17 cellular contexts compared by ENCODE assay signal in the genomic region with DNA sequence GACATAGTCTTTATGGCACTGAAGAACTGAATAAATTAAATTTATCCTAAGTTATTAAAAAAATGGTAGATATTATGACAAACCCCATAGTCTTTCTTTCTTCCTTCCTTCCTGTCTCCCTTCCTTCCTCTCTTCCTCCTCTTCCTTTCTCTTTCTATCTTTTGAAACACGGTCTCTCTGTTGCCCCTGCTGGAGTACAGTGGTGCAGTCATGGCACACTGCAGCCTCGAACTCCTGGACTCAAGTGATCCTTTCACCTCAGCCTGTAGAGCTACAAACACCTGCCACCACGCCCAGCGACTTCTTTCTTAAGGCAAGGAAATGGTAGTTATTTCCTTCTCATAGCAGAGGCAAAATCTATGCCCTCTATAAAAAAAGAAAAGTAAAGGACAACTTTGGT.
DNase-seq lines count a peak whose midpoint lies in the region; ATAC-seq and TF ChIP-seq lines count a peak whose summit lies in the region.
"Had no signal": no experiment of that assay in that cellular context is flagged by ENCODE, and none has a peak within 500 bp of the region (broad histone marks: within the 10 kb centered on the region; RNA-seq: fewer than 3 reads in every experiment).

No MANE protein-coding gene starts in this region.

- no peak overlapping the region for H3K4me3 Mint-ChIP-seq in WTC11

- no peak overlapping the region for H3K18ac ChIP-seq in neuronal stem cell (ENCODE audit: low read length)

- H3K27me3 ChIP-seq in neuronal stem cell (ENCODE audit: control insufficient read depth in 3 of 3, insufficient read depth in 3 of 3, low read depth in 1 of 3, low read length in 3 of 3): no peaks in the 10 kb centered on the region

- H4K91ac ChIP-seq in neuronal stem cell (ENCODE audit: low read depth, low read length, poor library complexity): no peak overlapping the region

- H3K9ac ChIP-seq in neuronal stem cell (ENCODE audit: low read depth, low read length, poor library complexity): no peak overlapping the region

- no peak overlapping the region for H2BK12ac ChIP-seq in neuronal stem cell (ENCODE audit: low read length)

- H2AK5ac ChIP-seq in neuronal stem cell (ENCODE audit: low read depth, low read length): no peak overlapping the region

- no peak overlapping the region for H3K4ac ChIP-seq in neuronal stem cell (ENCODE audit: low read length)

- no peaks in the 10 kb centered on the region for H3K27me3 Mint-ChIP-seq in WTC11 (ENCODE audit: low read depth)
- H3K27me3 Mint-ChIP-seq: CD4-positive, CD25-positive, alpha-beta regulatory T cell had no signal

- no peak overlapping the region for H3K4me2 ChIP-seq in neuronal stem cell (ENCODE audit: insufficient read depth, low read length, poor library complexity, severe bottlenecking)

- no peak overlapping the region for H2BK5ac ChIP-seq in neuronal stem cell (ENCODE audit: low read length)

- H3K36me3 ChIP-seq in neuronal stem cell (replicated peaks in 1 of 2; ENCODE audit: control insufficient read depth in 2 of 2, insufficient read depth in 2 of 2, low read length in 2 of 2): no peaks in the 10 kb centered on the region

- no peak overlapping the region for H4K8ac ChIP-seq in neuronal stem cell (ENCODE audit: low read depth, low read length)

- peaks cover 31% of the 10 kb centered on the region for H3K4me1 Mint-ChIP-seq in WTC11
- H3K4me1 Mint-ChIP-seq: CD4-positive, CD25-positive, alpha-beta regulatory T cell had no signal

- ATAC-seq in WTC11 (peak; percentile 61), GM21360 (IDR thresholded peaks at IDR 0.05; ENCODE audit: unreplicated experiment) (no peak)

- H3K14ac ChIP-seq in neuronal stem cell (ENCODE audit: low read length): no peak overlapping the region

- H3K4me1 ChIP-seq in neuronal stem cell (ENCODE audit: control insufficient read depth in 2 of 2, insufficient read depth in 1 of 2, low read depth in 1 of 2, low read length in 2 of 2): no peaks in the 10 kb centered on the region

- H3K36me3 Mint-ChIP-seq in WTC11: no peaks in the 10 kb centered on the region
- H3K36me3 Mint-ChIP-seq: CD4-positive, CD25-positive, alpha-beta regulatory T cell had no signal

- TF ChIP-seq CTCF in WTC11 (IDR thresholded peaks at IDR 0.05) (no peak), fibroblast of mammary gland (conservative IDR thresholded peaks at IDR 0.05; ENCODE audit: control insufficient read depth, insufficient read depth, low read depth, low read length) (peak; percentile 9)

- no peak overlapping the region for H2BK15ac ChIP-seq in neuronal stem cell (ENCODE audit: low read length)

- no peak overlapping the region for H3K4me3 ChIP-seq in fibroblast of mammary gland (ENCODE audit: control insufficient read depth, low read depth, low read length)
- no peak overlapping the region for H3K4me3 ChIP-seq in neuronal stem cell (ENCODE audit: low read length in 2 of 2)
- H3K4me3 ChIP-seq: SK-N-MC had no signal

- peaks cover 13% of the 10 kb centered on the region for H3K9me3 Mint-ChIP-seq in WTC11

- CTCF ChIA-PET in WTC11 (lab: Charles Lee): no interaction called here

- H3K79me1 ChIP-seq in neuronal stem cell (ENCODE audit: low read depth, low read length): no peaks in the 10 kb centered on the region

- no peak overlapping the region for H3K27ac ChIP-seq in neuronal stem cell (replicated peaks; ENCODE audit: low read length)
- H3K27ac ChIP-seq: SK-N-MC had no signal

- no peak overlapping the region for H2AFZ ChIP-seq in neuronal stem cell (ENCODE audit: low read length)

- no peaks in the 10 kb centered on the region for H3K9me3 ChIP-seq in neuronal stem cell (replicated peaks in 1 of 2; ENCODE audit: control insufficient read depth in 2 of 2, insufficient read depth in 1 of 2, low read depth in 1 of 2, low read length in 2 of 2)

- H2BK120ac ChIP-seq in neuronal stem cell (ENCODE audit: low read depth, low read length): no peak overlapping the region

- no peak overlapping the region for H3K23ac ChIP-seq in neuronal stem cell (ENCODE audit: low read depth, low read length, poor library complexity)

- DNase-seq in NCI-H82 (lab: John Stamatoyannopoulos, UW) (peak; percentile 14), NCI-H82 treated with DMSO at 0.1 percent for 48 hours (lab: John Stamatoyannopoulos, UW; ENCODE audit: unreplicated experiment) (no peak), WTC11 (ENCODE audit: low spot score) (peak; percentile 15), fibroblast of mammary gland (ENCODE audit: low read depth) (no peak), NCI-H128 (lab: John Stamatoyannopoulos, UW; ENCODE audit: unreplicated experiment) (no peak), neuronal stem cell (ENCODE audit: low spot score) (no peak)
- no peak for DNase-seq in activated T-cell treated with anti-CD3 and anti-CD28 coated beads, Interleukin-2, amount 50 U/mL, for 1 hour
- DNase-seq: AML-193; CD4-positive, CD25-positive, alpha-beta regulatory T cell; GF-D8; HCEC 1CT; MV-4-11; NCI-H1436 treated with DMSO at 0.1 percent for 48 hours; NCI-H2081; NCI-H524 treated with DMSO at 0.1 percent for 48 hours had no signal

- POLR2A ChIA-PET in WTC11 (lab: Charles Lee): no interaction called here

- no peak overlapping the region for H3K27ac Mint-ChIP-seq in WTC11
- H3K27ac Mint-ChIP-seq: CD4-positive, CD25-positive, alpha-beta regulatory T cell had no signal

- no CpG with 5 or more reads among the region's 4 CpGs for WGBS in neuronal stem cell (ENCODE audit: extremely low coverage in 2 of 2, insufficient read length in 2 of 2, insufficient replicate concordance in 1 of 2), 2 donors

TF ChIP-seq in WTC11, 78 proteins besides CTCF, POLR2A, EP300 and RAD21 (continues in another document):
- TF ChIP-seq EMX1 (CRISPR knock-in tag; IDR thresholded peaks at IDR 0.05): no peak
- TF ChIP-seq, protein P1, sequence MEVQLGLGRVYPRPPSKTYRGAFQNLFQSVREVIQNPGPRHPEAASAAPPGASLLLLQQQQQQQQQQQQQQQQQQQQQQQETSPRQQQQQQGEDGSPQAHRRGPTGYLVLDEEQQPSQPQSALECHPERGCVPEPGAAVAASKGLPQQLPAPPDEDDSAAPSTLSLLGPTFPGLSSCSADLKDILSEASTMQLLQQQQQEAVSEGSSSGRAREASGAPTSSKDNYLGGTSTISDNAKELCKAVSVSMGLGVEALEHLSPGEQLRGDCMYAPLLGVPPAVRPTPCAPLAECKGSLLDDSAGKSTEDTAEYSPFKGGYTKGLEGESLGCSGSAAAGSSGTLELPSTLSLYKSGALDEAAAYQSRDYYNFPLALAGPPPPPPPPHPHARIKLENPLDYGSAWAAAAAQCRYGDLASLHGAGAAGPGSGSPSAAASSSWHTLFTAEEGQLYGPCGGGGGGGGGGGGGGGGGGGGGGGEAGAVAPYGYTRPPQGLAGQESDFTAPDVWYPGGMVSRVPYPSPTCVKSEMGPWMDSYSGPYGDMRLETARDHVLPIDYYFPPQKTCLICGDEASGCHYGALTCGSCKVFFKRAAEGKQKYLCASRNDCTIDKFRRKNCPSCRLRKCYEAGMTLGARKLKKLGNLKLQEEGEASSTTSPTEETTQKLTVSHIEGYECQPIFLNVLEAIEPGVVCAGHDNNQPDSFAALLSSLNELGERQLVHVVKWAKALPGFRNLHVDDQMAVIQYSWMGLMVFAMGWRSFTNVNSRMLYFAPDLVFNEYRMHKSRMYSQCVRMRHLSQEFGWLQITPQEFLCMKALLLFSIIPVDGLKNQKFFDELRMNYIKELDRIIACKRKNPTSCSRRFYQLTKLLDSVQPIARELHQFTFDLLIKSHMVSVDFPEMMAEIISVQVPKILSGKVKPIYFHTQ (CRISPR knock-in tag; IDR thresholded peaks at IDR 0.05): no peak
- TF ChIP-seq, protein P2, sequence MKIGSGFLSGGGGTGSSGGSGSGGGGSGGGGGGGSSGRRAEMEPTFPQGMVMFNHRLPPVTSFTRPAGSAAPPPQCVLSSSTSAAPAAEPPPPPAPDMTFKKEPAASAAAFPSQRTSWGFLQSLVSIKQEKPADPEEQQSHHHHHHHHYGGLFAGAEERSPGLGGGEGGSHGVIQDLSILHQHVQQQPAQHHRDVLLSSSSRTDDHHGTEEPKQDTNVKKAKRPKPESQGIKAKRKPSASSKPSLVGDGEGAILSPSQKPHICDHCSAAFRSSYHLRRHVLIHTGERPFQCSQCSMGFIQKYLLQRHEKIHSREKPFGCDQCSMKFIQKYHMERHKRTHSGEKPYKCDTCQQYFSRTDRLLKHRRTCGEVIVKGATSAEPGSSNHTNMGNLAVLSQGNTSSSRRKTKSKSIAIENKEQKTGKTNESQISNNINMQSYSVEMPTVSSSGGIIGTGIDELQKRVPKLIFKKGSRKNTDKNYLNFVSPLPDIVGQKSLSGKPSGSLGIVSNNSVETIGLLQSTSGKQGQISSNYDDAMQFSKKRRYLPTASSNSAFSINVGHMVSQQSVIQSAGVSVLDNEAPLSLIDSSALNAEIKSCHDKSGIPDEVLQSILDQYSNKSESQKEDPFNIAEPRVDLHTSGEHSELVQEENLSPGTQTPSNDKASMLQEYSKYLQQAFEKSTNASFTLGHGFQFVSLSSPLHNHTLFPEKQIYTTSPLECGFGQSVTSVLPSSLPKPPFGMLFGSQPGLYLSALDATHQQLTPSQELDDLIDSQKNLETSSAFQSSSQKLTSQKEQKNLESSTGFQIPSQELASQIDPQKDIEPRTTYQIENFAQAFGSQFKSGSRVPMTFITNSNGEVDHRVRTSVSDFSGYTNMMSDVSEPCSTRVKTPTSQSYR (CRISPR knock-in tag; IDR thresholded peaks at IDR 0.05): no peak
- no peak for TF ChIP-seq ZNF121 (CRISPR knock-in tag; IDR thresholded peaks at IDR 0.05)
- TF ChIP-seq, protein P3, sequence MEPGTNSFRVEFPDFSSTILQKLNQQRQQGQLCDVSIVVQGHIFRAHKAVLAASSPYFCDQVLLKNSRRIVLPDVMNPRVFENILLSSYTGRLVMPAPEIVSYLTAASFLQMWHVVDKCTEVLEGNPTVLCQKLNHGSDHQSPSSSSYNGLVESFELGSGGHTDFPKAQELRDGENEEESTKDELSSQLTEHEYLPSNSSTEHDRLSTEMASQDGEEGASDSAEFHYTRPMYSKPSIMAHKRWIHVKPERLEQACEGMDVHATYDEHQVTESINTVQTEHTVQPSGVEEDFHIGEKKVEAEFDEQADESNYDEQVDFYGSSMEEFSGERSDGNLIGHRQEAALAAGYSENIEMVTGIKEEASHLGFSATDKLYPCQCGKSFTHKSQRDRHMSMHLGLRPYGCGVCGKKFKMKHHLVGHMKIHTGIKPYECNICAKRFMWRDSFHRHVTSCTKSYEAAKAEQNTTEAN (CRISPR knock-in tag; IDR thresholded peaks at IDR 0.05): no peak

Comparison
In these comparisons a context has a peak if more than half of its experiments do, and no peak if none do; other contexts are left out.
1. DNase-seq: peak in NCI-H82 (single experiment) and WTC11 (single experiment); none in NCI-H82 treated with DMSO at 0.1 percent for 48 hours (single experiment), fibroblast of mammary gland (single experiment), NCI-H128 (single experiment), activated T-cell treated with anti-CD3 and anti-CD28 coated beads, Interleukin-2, amount 50 U/mL, for 1 hour (single experiment) and neuronal stem cell (single experiment).